1 cellular context compared by ENCODE assay signal in genomic region chr1:159132271-159132881, GRCh38.
TF ChIP-seq lines count a peak whose summit lies in the region.

No MANE protein-coding gene starts in this region.

TF ChIP-seq in SK-N-SH treated with all-trans-retinoic acid at 6 μM for 48 hours, 23 proteins besides CTCF, POLR2A, EP300 and RAD21 (continued from another document):
- TF ChIP-seq PATZ1 (CRISPR knock-in tag; IDR thresholded peaks at IDR 0.05; ENCODE audit: borderline replicate concordance) (no peak), ZNF8 (CRISPR knock-in tag; IDR thresholded peaks at IDR 0.05) (no peak), ARNTL (CRISPR knock-in tag; IDR thresholded peaks at IDR 0.05; ENCODE audit: borderline replicate concordance, low read depth) (no peak), PPARA (CRISPR knock-in tag; IDR thresholded peaks at IDR 0.05; ENCODE audit: borderline replicate concordance) (no peak), TSHZ2 (CRISPR knock-in tag; IDR thresholded peaks at IDR 0.05) (no peak), TCF4 (CRISPR knock-in tag; IDR thresholded peaks at IDR 0.05; ENCODE audit: borderline replicate concordance) (no peak), POU6F1 (CRISPR knock-in tag; IDR thresholded peaks at IDR 0.05; ENCODE audit: borderline replicate concordance, low read depth) (no peak), ZNF565 (CRISPR knock-in tag; conservative IDR thresholded peaks at IDR 0.05; ENCODE audit: low read depth) (no peak), ESRRG (CRISPR knock-in tag; IDR thresholded peaks at IDR 0.05) (no peak), RARB (CRISPR knock-in tag; IDR thresholded peaks at IDR 0.05) (no peak), ZC3H10 (CRISPR knock-in tag; IDR thresholded peaks at IDR 0.05) (no peak)
